Comparison of ENCODE assay signal across 1 cellular context in genomic region chr2:60549250-60550150, GRCh38.
TF ChIP-seq lines count a peak whose summit lies in the region.

No MANE protein-coding gene starts in this region.

TF ChIP-seq in H1, 55 proteins besides CTCF, POLR2A, EP300 and RAD21 (continued from another document):
- TF ChIP-seq TBP (IDR thresholded peaks at IDR 0.05; ENCODE audit: low read depth, low read length) (peak; percentile 20; the same call in 1 of the 2 replicates), HDAC2 (IDR thresholded peaks at IDR 0.05; ENCODE audit: borderline replicate concordance in 1 of 2, low read depth in 2 of 2, low read length in 2 of 2) (peak in 1 of 2 experiments; percentile 79; a peak in 1 of 4 replicates)
